Comparison of ENCODE assay signal across 8 cellular contexts in the genomic region with DNA sequence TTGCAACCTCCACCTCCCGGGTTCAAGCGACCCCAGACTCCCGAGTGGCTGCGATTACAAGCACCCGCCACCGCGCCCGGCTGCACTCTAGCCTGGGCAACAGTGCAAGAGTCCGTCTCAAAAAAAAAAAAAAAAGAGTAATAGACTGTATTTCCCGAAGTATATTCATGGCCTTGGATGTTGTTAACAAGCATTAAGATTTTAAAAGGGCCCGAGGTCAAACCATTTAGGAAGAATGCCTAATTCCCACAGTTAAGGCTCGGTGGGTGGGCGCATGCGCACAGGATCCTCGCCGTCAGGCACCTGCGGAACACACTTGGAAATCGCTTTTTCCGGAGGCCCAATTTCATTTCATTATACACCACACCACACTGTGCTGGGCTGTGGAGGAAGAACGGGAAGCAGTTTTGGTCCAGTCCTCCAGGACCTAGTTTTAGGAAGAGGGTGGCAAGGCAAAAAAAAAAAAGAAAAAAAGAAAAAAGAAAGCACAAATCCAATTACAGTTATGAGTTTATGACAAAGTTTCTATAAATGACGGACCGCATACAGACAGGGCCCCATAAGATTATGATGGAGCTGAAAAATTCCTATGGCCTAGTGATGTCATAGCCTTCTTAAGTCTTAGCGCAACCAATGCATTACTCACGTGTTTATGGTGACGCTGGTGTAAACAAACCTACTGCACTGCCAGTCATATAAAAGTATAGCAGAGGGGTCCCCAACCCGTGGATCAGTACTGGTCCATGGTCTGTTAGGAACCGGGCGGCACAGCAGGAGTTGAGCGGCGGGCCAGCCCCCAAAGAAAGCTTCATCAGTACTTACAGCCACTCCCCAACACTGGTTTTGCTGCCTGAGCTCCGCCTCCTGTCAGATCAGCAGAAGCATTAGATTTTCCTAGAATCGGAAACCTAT. TPM values are rescaled to one million over a fixed set of nuclear protein-coding genes. Genes with fewer than 3 reads are reported as not detected.
DNase-seq lines count a peak whose midpoint lies in the region; ATAC-seq, FAIRE-seq and TF ChIP-seq lines count a peak whose summit lies in the region.

No MANE protein-coding gene starts in this region.

- H3K4me1 Mint-ChIP-seq in activated CD4-positive, alpha-beta T cell treated with anti-CD3 and anti-CD28 coated beads for 36 hours = peaks cover 12% of the 10 kb centered on the region
- peaks cover 28% of the 10 kb centered on the region for H3K4me1 Mint-ChIP-seq in MCF 10A (ENCODE audit: insufficient read depth, unreplicated experiment)

- peaks cover 2% of the 10 kb centered on the region for H3K27me3 Mint-ChIP-seq in activated CD4-positive, alpha-beta T cell treated with anti-CD3 and anti-CD28 coated beads for 36 hours
- H3K27me3 Mint-ChIP-seq in MCF 10A (ENCODE audit: insufficient read depth, unreplicated experiment) = no peaks in the 10 kb centered on the region

- BruUV-seq in PC-3 (replicated peaks; lab: Mats Ljungman, UMichigan) = no TSS peak
- no TSS peak for BruUV-seq in MCF 10A (replicated peaks; lab: Mats Ljungman, UMichigan)

- H3K4me1 ChIP-seq in PC-3 (ENCODE audit: insufficient read depth, low read length) = peaks cover 44% of the 10 kb centered on the region
- peaks cover 44% of the 10 kb centered on the region for H3K4me1 ChIP-seq in keratinocyte (ENCODE audit: control insufficient read depth, extremely low read depth, insufficient read depth, low read length)

- H3K27ac ChIP-seq in PC-3 (ENCODE audit: low read length) = no peak overlapping the region
- peak overlapping the region; percentile 31 for H3K27ac ChIP-seq in keratinocyte (ENCODE audit: control insufficient read depth, insufficient read depth, low read length)

- H3K36me3 Mint-ChIP-seq in activated CD4-positive, alpha-beta T cell treated with anti-CD3 and anti-CD28 coated beads for 36 hours (ENCODE audit: low read depth) = no peaks in the 10 kb centered on the region
- H3K36me3 Mint-ChIP-seq in MCF 10A (ENCODE audit: insufficient read depth, unreplicated experiment) = peaks cover 5% of the 10 kb centered on the region

- POLR2A ChIA-PET in activated CD4-positive, alpha-beta T cell treated with anti-CD3 and anti-CD28 coated beads for 36 hours (lab: Charles Lee) = interaction anchor here (1.3 kb wide), 1 partner anchor 31 kb away, joined by 6 read pairs; no protein-coding TSS in a partner anchor
- POLR2A ChIA-PET in PC-3 (lab: Charles Lee; ENCODE audit: unreplicated experiment) = interaction anchor here (1.0 kb wide), 1 partner anchor 17 kb away, joined by 4 read pairs; no protein-coding TSS in a partner anchor
- POLR2A ChIA-PET in MCF 10A (lab: Yijun Ruan, JAX) = interaction anchor here (1.0 to 16.1 kb wide), 5 partner anchors 10 to 36 kb away, joined by 3 to 129 read pairs (median 6); no protein-coding TSS in a partner anchor

- intact Hi-C loops in activated CD4-positive, alpha-beta T cell treated with anti-CD3 and anti-CD28 coated beads for 36 hours (cut with DNase I, micrococcal nuclease) = no loop called here
- intact Hi-C loops in PC-3 (cut with micrococcal nuclease) = no loop called here
- intact Hi-C loops in MCF 10A (cut with micrococcal nuclease) = no loop called here

- H3K4me3 ChIP-seq in PC-3 (ENCODE audit: low read length) (peak overlapping the region; percentile 60), keratinocyte (ENCODE audit: control insufficient read depth in 2 of 3, extremely low read depth in 1 of 3, insufficient read depth in 2 of 3, low read depth in 1 of 3, low read length in 3 of 3) (peak overlapping the region in 1 of 3 experiments; percentile 52)

- H2AFZ ChIP-seq in PC-3 (ENCODE audit: low read length) (peak overlapping the region; percentile 81), keratinocyte (ENCODE audit: control insufficient read depth, low read length) (peak overlapping the region; percentile 21)

- H3K9me1 ChIP-seq in keratinocyte (ENCODE audit: control insufficient read depth, extremely low read depth, insufficient read depth, low read length) = no peaks in the 10 kb centered on the region

- no peaks in the 10 kb centered on the region for H3K36me3 ChIP-seq in PC-3 (ENCODE audit: low read depth, low read length)
- H3K36me3 ChIP-seq in keratinocyte (ENCODE audit: control insufficient read depth in 2 of 2, extremely low read depth in 1 of 2, insufficient read depth in 2 of 2, low read length in 2 of 2) = no peaks in the 10 kb centered on the region

- no peak for TF ChIP-seq CTCF in PC-3 (conservative IDR thresholded peaks at IDR 0.05; ENCODE audit: low read depth, low read length)
- no peak for TF ChIP-seq CTCF in MCF 10A (IDR thresholded peaks at IDR 0.05; ENCODE audit: unreplicated experiment)
- no peak for TF ChIP-seq CTCF in keratinocyte (optimal IDR thresholded peaks at IDR 0.05 in 1 of 3, IDR thresholded peaks at IDR 0.05 in 1 of 3, conservative IDR thresholded peaks at IDR 0.05 in 1 of 3; ENCODE audit: extremely low read depth in 1 of 3, insufficient read depth in 2 of 3, low read length in 3 of 3)

- peak overlapping the region; percentile 70 for H3K4me3 Mint-ChIP-seq in activated CD4-positive, alpha-beta T cell treated with anti-CD3 and anti-CD28 coated beads for 36 hours
- peak overlapping the region; percentile 47 for H3K4me3 Mint-ChIP-seq in MCF 10A (ENCODE audit: unreplicated experiment)

- H4K20me1 ChIP-seq in PC-3 (ENCODE audit: low read length) (no peaks in the 10 kb centered on the region), keratinocyte (ENCODE audit: control insufficient read depth, extremely low read depth, insufficient read depth, low read length) (no peaks in the 10 kb centered on the region)

- H3K4me2 ChIP-seq in PC-3 (ENCODE audit: low read length) = peak overlapping the region; percentile 78
- H3K4me2 ChIP-seq in keratinocyte (ENCODE audit: control insufficient read depth, extremely low read depth, insufficient read depth, low read depth, low read length) = peak overlapping the region; percentile 85

- H3K9me3 ChIP-seq in PC-3 (ENCODE audit: low read length) (no peaks in the 10 kb centered on the region), keratinocyte (ENCODE audit: control insufficient read depth, low read depth, low read length) (no peaks in the 10 kb centered on the region)

- no peak for FAIRE-seq in keratinocyte (lab: Jason Lieb, UNC)

- H3K9me3 Mint-ChIP-seq in activated CD4-positive, alpha-beta T cell treated with anti-CD3 and anti-CD28 coated beads for 36 hours (ENCODE audit: low read depth) = no peaks in the 10 kb centered on the region
- H3K9me3 Mint-ChIP-seq in MCF 10A (ENCODE audit: unreplicated experiment) = no peaks in the 10 kb centered on the region

- dilution Hi-C loops in keratinocyte (cut with MboI; ENCODE audit: extremely low pct_ligation_motif_present, low sequenced_read_pairs) = no loop called here

- H3F3A ChIP-seq in PC-3 (ENCODE audit: low read length, unreplicated experiment) = no peaks in the 10 kb centered on the region

- H3K79me2 ChIP-seq in PC-3 (ENCODE audit: low read length) (no peaks in the 10 kb centered on the region), keratinocyte (ENCODE audit: control insufficient read depth, insufficient read depth, low read length) (no peaks in the 10 kb centered on the region)

- peak overlapping the region; percentile 9; the same call in 1 of the 2 replicates for H3K9ac ChIP-seq in PC-3 (ENCODE audit: low read length)
- H3K9ac ChIP-seq in keratinocyte (ENCODE audit: control insufficient read depth, extremely low read depth, insufficient read depth, low read length) = peak overlapping the region; percentile 6

- peak; percentile 64 for ATAC-seq in activated CD4-positive, alpha-beta T cell treated with anti-CD3 and anti-CD28 coated beads for 36 hours
- ATAC-seq in PC-3 = peak; percentile 50

- CTCF ChIA-PET in activated CD4-positive, alpha-beta T cell treated with anti-CD3 and anti-CD28 coated beads for 36 hours (lab: Charles Lee) = interaction anchor here (0.6 to 2.8 kb wide), 10 partner anchors 11 to 323 kb away, joined by 3 to 8 read pairs (median 3); partner anchors contain the start of gene H3-3A
- CTCF ChIA-PET in PC-3 (lab: Charles Lee) = interaction anchor here (1.0 kb wide), 1 partner anchor 36 kb away, joined by 3 read pairs; no protein-coding TSS in a partner anchor
- CTCF ChIA-PET in MCF 10A (lab: Yijun Ruan, JAX) = interaction anchor here (0.6 to 5.1 kb wide), 9 partner anchors 9 to 456 kb away, joined by 3 to 41 read pairs (median 6); partner anchors contain the start of gene SDE2

- H3K27me3 ChIP-seq in PC-3 (ENCODE audit: low read length) = no peaks in the 10 kb centered on the region
- H3K27me3 ChIP-seq in keratinocyte (ENCODE audit: control insufficient read depth, extremely low read depth, insufficient read depth, low read length) = no peaks in the 10 kb centered on the region

- H3K9me2 ChIP-seq in PC-3 (replicated peaks; ENCODE audit: low read length) = no peaks in the 10 kb centered on the region

- H3K27ac Mint-ChIP-seq in activated CD4-positive, alpha-beta T cell treated with anti-CD3 and anti-CD28 coated beads for 36 hours = peak overlapping the region; percentile 56
- H3K27ac Mint-ChIP-seq in MCF 10A (ENCODE audit: low read depth, unreplicated experiment) = no peak overlapping the region

- peak; percentile 50 for DNase-seq in activated CD4-positive, alpha-beta T cell treated with anti-CD3 and anti-CD28 coated beads for 36 hours
- no peak for DNase-seq in activated CD4-positive, alpha-beta T cell treated with anti-CD3 and anti-CD28 coated beads for 1 hour
- peak; percentile 58 for DNase-seq in PC-3
- no peak for DNase-seq in MCF 10A (ENCODE audit: unreplicated experiment)
- DNase-seq in keratinocyte (ENCODE audit: low read depth, low spot score) = no peak
- DNase-seq in stimulated activated CD4-positive, alpha-beta T cell treated with anti-CD3 and anti-CD28 coated beads, Interleukin-2, amount 100 ng/mL, for 24 hours = peak; percentile 51 to 63
- no peak for DNase-seq in amniotic stem cell (lab: John Stamatoyannopoulos, UW)
- no peak for DNase-seq in NK-92 treated with Interleukin-12 subunit alpha and Interleukin-12 subunit beta, amount 100 ng/mL, for 24 hours (lab: John Stamatoyannopoulos, UW)

RNA-seq across cellular contexts. Expression of gene H3-3A, which starts 38.2 kb away (rescaled TPM):
- 100 to 1,000 TPM; 176 to 275 TPM for total RNA-seq in activated CD4-positive, alpha-beta T cell treated with anti-CD3 and anti-CD28 coated beads for 36 hours
- total RNA-seq in PC-3 (2014; rRNA removed) = 196 and 273 TPM in 2 replicates
- total RNA-seq in MCF 10A (2022) = 635 and 710 TPM in 2 replicates
- 221 to 358 TPM (median 291 TPM) in 3 replicates for polyA plus RNA-seq in keratinocyte
- 440 TPM for polyA plus RNA-seq in keratinocyte (2011; ENCODE audit: low read depth)
- polyA plus RNA-seq in keratinocyte (2011; cell fraction: cytosol; rRNA removed) = 184 and 205 TPM in 2 replicates
- polyA plus RNA-seq in keratinocyte (2011; cell fraction: nucleus; rRNA removed) = 69.2 and 73.1 TPM in 2 replicates
- polyA plus RNA-seq in keratinocyte (2012; ENCODE audit: low replicate concordance) = 263 and 302 TPM in 2 replicates
- 12.8 to 75.3 TPM (median 47.7 TPM) in 3 replicates for polyA minus RNA-seq in keratinocyte
- 99.0 TPM for polyA minus RNA-seq in keratinocyte (2011; cell fraction: cytosol; rRNA and poly(A)+ RNA removed)
- polyA minus RNA-seq in keratinocyte (2011; cell fraction: nucleus; rRNA and poly(A)+ RNA removed) = 17.0 and 21.1 TPM in 2 replicates

Comparison
In these comparisons a context has a peak if more than half of its experiments do, and no peak if none do; other contexts are left out.
1. DNase-seq: peak in activated CD4-positive, alpha-beta T cell treated with anti-CD3 and anti-CD28 coated beads for 36 hours (single experiment), PC-3 (single experiment) and stimulated activated CD4-positive, alpha-beta T cell treated with anti-CD3 and anti-CD28 coated beads, Interleukin-2, amount 100 ng/mL, for 24 hours (2 of 2); none in activated CD4-positive, alpha-beta T cell treated with anti-CD3 and anti-CD28 coated beads for 1 hour (single experiment), MCF 10A (single experiment), keratinocyte (single experiment), amniotic stem cell (single experiment) and NK-92 treated with Interleukin-12 subunit alpha and Interleukin-12 subunit beta, amount 100 ng/mL, for 24 hours (single experiment).